In genomic region chr1:62826892-62827291, GRCh38 we compare ENCODE assay signal across 20 cellular contexts.
"Had no signal": no experiment of that assay in that cellular context is flagged by ENCODE, and none has a peak within 500 bp of the region (broad histone marks: within the 10 kb centered on the region; RNA-seq: fewer than 3 reads in every experiment).

No MANE protein-coding gene starts in this region.

- H3K36me3 Mint-ChIP-seq: natural killer cell had no signal

- ATAC-seq: gastroesophageal sphincter; left lobe of liver; natural killer cell; stimulated activated naive B cell treated with anti-CD40 and anti-IgM and Interleukin-4, amounts not matched to agents 10 μg/mL and 1 μg/mL and 100 μg/mL, for 72 hours; stimulated activated naive CD8-positive, alpha-beta T cell treated with anti-CD3 and anti-CD28 coated beads, Interleukin-15, amount 100 ng/mL, for 72 hours; upper lobe of right lung had no signal

- H3K4me1 ChIP-seq: gastroesophageal sphincter, right atrium auricular region, sigmoid colon, testis, tibial nerve, upper lobe of right lung, vagina had no signal

- H3K4me3 ChIP-seq: gastroesophageal sphincter, right atrium auricular region, sigmoid colon, skin epidermis, testis, tibial nerve, upper lobe of right lung, vagina had no signal

- H3K27ac Mint-ChIP-seq: natural killer cell; stimulated activated naive B cell treated with anti-CD40 and anti-IgM and Interleukin-4, amounts not matched to agents 10 μg/mL and 1 μg/mL and 100 μg/mL, for 72 hours; stimulated activated naive CD8-positive, alpha-beta T cell treated with anti-CD3 and anti-CD28 coated beads, Interleukin-15, amount 100 ng/mL, for 72 hours had no signal

- H3K36me3 ChIP-seq: right atrium auricular region, sigmoid colon, upper lobe of right lung, vagina had no signal

- H3K27me3 Mint-ChIP-seq: stimulated activated naive B cell treated with anti-CD40 and anti-IgM and Interleukin-4, amounts not matched to agents 10 μg/mL and 1 μg/mL and 100 μg/mL, for 72 hours; stimulated activated naive CD8-positive, alpha-beta T cell treated with anti-CD3 and anti-CD28 coated beads, Interleukin-15, amount 100 ng/mL, for 72 hours had no signal

- H3K9me3 Mint-ChIP-seq: natural killer cell had no signal

- H3K9me3 ChIP-seq: gastroesophageal sphincter, right atrium auricular region, sigmoid colon, testis, tibial nerve, upper lobe of right lung, vagina had no signal

- H3K27me3 ChIP-seq: gastroesophageal sphincter, right atrium auricular region, sigmoid colon, testis, tibial nerve, upper lobe of right lung, vagina had no signal

- H3K4me1 Mint-ChIP-seq: natural killer cell, neural crest cell had no signal

- DNase-seq: cortex of kidney; effector memory CD4-positive, alpha-beta T cell; erythroblast; glutamatergic neuron; islet precursor cell; natural killer cell; sigmoid colon; stimulated activated CD4-positive, alpha-beta T cell treated with anti-CD3 and anti-CD28 coated beads, Interleukin-2, amount 100 ng/mL, for 24 hours; stimulated activated CD4-positive, alpha-beta T cell treated with anti-CD3 and anti-CD28 coated beads, Interleukin-4, amount 100 ng/mL, for 4 hours; stimulated activated naive B cell treated with anti-CD40 and anti-IgM and Interleukin-4, amounts not matched to agents 10 μg/mL and 1 μg/mL and 100 μg/mL, for 72 hours; stimulated activated naive CD8-positive, alpha-beta T cell treated with anti-CD3 and anti-CD28 coated beads, Interleukin-15, amount 100 ng/mL, for 72 hours; testis; upper lobe of right lung had no signal

- H3K4me3 Mint-ChIP-seq: natural killer cell; neural crest cell; stimulated activated naive B cell treated with anti-CD40 and anti-IgM and Interleukin-4, amounts not matched to agents 10 μg/mL and 1 μg/mL and 100 μg/mL, for 72 hours; stimulated activated naive CD8-positive, alpha-beta T cell treated with anti-CD3 and anti-CD28 coated beads, Interleukin-15, amount 100 ng/mL, for 72 hours had no signal
